Comparison of ENCODE assay signal across 9 cellular contexts in the genomic region with DNA sequence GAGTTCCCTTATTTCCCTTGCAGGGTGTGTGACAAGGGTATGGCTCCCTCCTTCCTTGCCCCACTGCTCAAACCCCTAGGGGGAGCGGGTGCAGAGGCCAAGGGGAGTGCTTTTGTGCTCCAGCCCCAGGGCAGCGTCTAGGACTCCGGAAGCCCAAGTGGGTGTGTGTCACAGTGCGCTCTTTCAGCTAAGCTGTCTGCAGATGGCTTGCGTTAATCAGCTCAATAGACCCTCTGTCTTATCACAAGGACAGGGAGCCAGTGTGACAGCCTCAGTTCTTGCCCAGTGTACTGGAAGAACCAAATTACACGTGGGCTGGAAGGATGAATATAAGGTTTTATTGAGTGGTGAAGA.
A peak's percentile ranks its signal among the peaks of the same experiment; 100 is the strongest.
DNase-seq lines count a peak whose midpoint lies in the region; ATAC-seq and TF ChIP-seq lines count a peak whose summit lies in the region.
"Had no signal": no experiment of that assay in that cellular context is flagged by ENCODE, and none has a peak within 500 bp of the region (broad histone marks: within the 10 kb centered on the region; RNA-seq: fewer than 3 reads in every experiment).

No MANE protein-coding gene starts in this region.

- peak overlapping the region; percentile 6; the same call in 1 of the 2 replicates for H3K4me2 ChIP-seq in OCI-LY7 (ENCODE audit: low read length)

- H3K36me3 ChIP-seq in OCI-LY7 (ENCODE audit: insufficient read depth, low read length), result no peaks in the 10 kb centered on the region

- no peak overlapping the region for H3K4me3 ChIP-seq in OCI-LY7 (ENCODE audit: low read depth, low read length, poor library complexity, severe bottlenecking)

- no peaks in the 10 kb centered on the region for H3K9me2 ChIP-seq in OCI-LY7 (ENCODE audit: insufficient read depth, low read length)

- POLR2A ChIA-PET in OCI-LY7 (lab: Charles Lee), result no interaction called here

- no peaks in the 10 kb centered on the region for H3K79me2 ChIP-seq in OCI-LY7 (ENCODE audit: insufficient read depth, low read depth, low read length)

- H4K20me1 ChIP-seq in OCI-LY7 (ENCODE audit: insufficient read depth, low read length), result no peaks in the 10 kb centered on the region

- no TSS peak for BruUV-seq in OCI-LY7 (replicated peaks; lab: Mats Ljungman, UMichigan)

- H2AFZ ChIP-seq in OCI-LY7 (ENCODE audit: low read length), result peak overlapping the region; percentile 72; the same call in 1 of the 2 replicates

- no peaks in the 10 kb centered on the region for H3K9me3 ChIP-seq in OCI-LY7 (ENCODE audit: low read length)

- intact Hi-C loops in OCI-LY7 (cut with micrococcal nuclease; ENCODE audit: unreplicated experiment), result no loop called here
- intact Hi-C loops in sciatic nerve (cut with DNase I), result no loop called here

- no peak for TF ChIP-seq CTCF in OCI-LY7 (conservative IDR thresholded peaks at IDR 0.05; ENCODE audit: low read length)

- H3K27ac ChIP-seq in OCI-LY7 (ENCODE audit: low read depth, low read length, poor library complexity, severe bottlenecking), result no peak overlapping the region

- ATAC-seq in GM19025 (IDR thresholded peaks at IDR 0.05; ENCODE audit: low read depth, unreplicated experiment) (peak; percentile 25), sciatic nerve (peak; percentile 77), GM19452 (IDR thresholded peaks at IDR 0.05; ENCODE audit: unreplicated experiment) (no peak)

- H3K4me1 ChIP-seq in OCI-LY7 (ENCODE audit: insufficient read depth, low read length, poor library complexity, severe bottlenecking), result peaks cover 8% of the 10 kb centered on the region

- CTCF ChIA-PET in OCI-LY7 (lab: Charles Lee; ENCODE audit: unreplicated experiment), result no interaction called here

- DNase-seq in OCI-LY7 (ENCODE audit: low spot score) (no peak), globus pallidus (ENCODE audit: low spot score) (peak; percentile 89), sciatic nerve (ENCODE audit: low spot score) (no peak), cerebellar cortex (ENCODE audit: low spot score) (no peak)
- no peak for DNase-seq in stimulated activated CD4-positive, alpha-beta T cell treated with anti-CD3 and anti-CD28 coated beads, Interleukin-12 subunit alpha, Interleukin-12 subunit beta, amount 100 ng/mL, for 4 hours
- DNase-seq: NCI-H1092 treated with DMSO at 0.1 percent for 48 hours, T-helper 9 cell had no signal
